ENCODE assay signal across 2 cellular contexts in genomic region chr17:79554346-79554745, GRCh38. TPM values are rescaled to one million over a fixed set of nuclear protein-coding genes. Genes with fewer than 3 reads are reported as not detected.
"Had no signal": no experiment of that assay in that cellular context is flagged by ENCODE, and none has a peak within 500 bp of the region (broad histone marks: within the 10 kb centered on the region; RNA-seq: fewer than 3 reads in every experiment).

No MANE protein-coding gene starts in this region.

RNA-seq across cellular contexts. Expression of gene RBFOX3, which starts 56.5 kb away (rescaled TPM):
- total RNA-seq: G401, GM12878 had no signal
